ENCODE assay signal across 24 cellular contexts in the genomic region with DNA sequence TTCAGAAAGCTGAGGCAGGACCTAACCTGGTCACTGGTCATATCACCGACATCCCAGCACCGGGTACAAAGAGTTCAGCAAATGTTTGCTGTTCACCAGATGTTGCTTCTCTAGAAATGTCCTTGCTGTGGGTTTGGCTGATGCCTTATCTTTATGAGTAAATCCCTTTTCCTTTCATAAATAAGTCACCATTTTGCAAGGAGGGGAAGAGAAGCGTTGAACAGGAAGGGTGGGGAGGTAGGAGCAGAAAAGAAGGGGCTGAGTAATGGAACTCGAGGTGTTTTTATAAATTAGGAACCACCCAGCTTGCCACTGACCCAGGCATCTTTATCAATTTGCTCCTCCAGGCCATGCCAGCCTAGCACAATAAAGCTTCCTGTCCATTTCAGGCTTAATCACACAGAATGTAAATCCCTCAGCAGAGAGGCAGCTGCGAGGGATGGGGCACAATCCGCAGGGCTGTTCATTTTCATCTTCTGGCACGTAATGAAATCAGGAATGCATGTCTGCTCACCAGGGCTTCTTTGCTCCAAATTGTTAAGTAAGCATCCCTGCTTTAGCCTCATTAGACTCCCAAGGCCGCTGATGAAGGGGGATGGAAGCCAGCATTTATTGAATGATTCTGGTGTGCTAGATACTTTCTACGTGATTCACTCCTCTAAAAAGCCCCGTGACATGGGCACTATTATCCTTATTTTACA.
A peak's percentile ranks its signal among the peaks of the same experiment; 100 is the strongest.
DNase-seq lines count a peak whose midpoint lies in the region; ATAC-seq and TF ChIP-seq lines count a peak whose summit lies in the region.
"Had no signal": no experiment of that assay in that cellular context is flagged by ENCODE, and none has a peak within 500 bp of the region (broad histone marks: within the 10 kb centered on the region; RNA-seq: fewer than 3 reads in every experiment).

No MANE protein-coding gene starts in this region.

- no peak for TF ChIP-seq CTCF in esophagus muscularis mucosa (IDR thresholded peaks at IDR 0.05)

- no peak; the same call in 2 of the 3 replicates for ATAC-seq in SK-N-SH treated with all-trans-retinoic acid at 6 μM for 48 hours
- ATAC-seq: activated CD8-positive, alpha-beta T cell treated with anti-CD3 and anti-CD28 coated beads for 36 hours; GM12878; stimulated activated naive CD8-positive, alpha-beta T cell treated with anti-CD3 and anti-CD28 coated beads, Interleukin-15, Interleukin-2, amounts not matched to agents 100 U/mL and 50 U/mL, for 24 hours; T-cell had no signal

- no peak overlapping the region for H3K27ac ChIP-seq in esophagus muscularis mucosa (replicated peaks in 1 of 4)
- H3K27ac ChIP-seq: PC-9, sigmoid colon, thoracic aorta had no signal

- H3K4me3 Mint-ChIP-seq in activated T-helper 2 cell treated with anti-CD3 and anti-CD28 coated beads, Interferon-gamma antibody, Interleukin-2, Interleukin-4, amounts not matched to agents 10 μg/mL and 5 μg/mL and 100 μg/mL, durations not matched to agents 14 hours and 24 hours and 36 hours (ENCODE audit: low read depth) = no peak overlapping the region
- no peak overlapping the region for H3K4me3 Mint-ChIP-seq in activated CD4-positive, alpha-beta T cell treated with anti-CD3 and anti-CD28 coated beads, Interleukin-2, amount 10 ng/mL, durations not matched to agents 7 days and 5 days
- H3K4me3 Mint-ChIP-seq: activated CD8-positive, alpha-beta T cell treated with anti-CD3 and anti-CD28 coated beads for 36 hours; T-cell had no signal

- no peaks in the 10 kb centered on the region for H3K4me1 ChIP-seq in esophagus muscularis mucosa
- H3K4me1 ChIP-seq: heart left ventricle had no signal

- H3K36me3 Mint-ChIP-seq in activated T-helper 2 cell treated with anti-CD3 and anti-CD28 coated beads, Interferon-gamma antibody, Interleukin-2, Interleukin-4, amounts not matched to agents 10 μg/mL and 5 μg/mL and 100 μg/mL, durations not matched to agents 14 hours and 24 hours and 36 hours (ENCODE audit: low read depth) = no peaks in the 10 kb centered on the region
- H3K36me3 Mint-ChIP-seq in activated CD4-positive, alpha-beta T cell treated with anti-CD3 and anti-CD28 coated beads, Interleukin-2, amount 10 ng/mL, durations not matched to agents 7 days and 5 days (ENCODE audit: low read depth) = no peaks in the 10 kb centered on the region
- H3K36me3 Mint-ChIP-seq: T-cell had no signal

- no peaks in the 10 kb centered on the region for H3K36me3 ChIP-seq in esophagus muscularis mucosa
- H3K36me3 ChIP-seq: heart left ventricle, sigmoid colon, thoracic aorta had no signal

- H3K27me3 Mint-ChIP-seq in activated T-helper 2 cell treated with anti-CD3 and anti-CD28 coated beads, Interferon-gamma antibody, Interleukin-2, Interleukin-4, amounts not matched to agents 10 μg/mL and 5 μg/mL and 100 μg/mL, durations not matched to agents 14 hours and 24 hours and 36 hours (ENCODE audit: low read depth) = no peaks in the 10 kb centered on the region
- peaks cover 2% of the 10 kb centered on the region for H3K27me3 Mint-ChIP-seq in activated CD4-positive, alpha-beta T cell treated with anti-CD3 and anti-CD28 coated beads, Interleukin-2, amount 10 ng/mL, durations not matched to agents 7 days and 5 days
- H3K27me3 Mint-ChIP-seq: activated CD8-positive, alpha-beta T cell treated with anti-CD3 and anti-CD28 coated beads for 36 hours had no signal

- POLR2A ChIA-PET in activated CD4-positive, alpha-beta T cell treated with anti-CD3 and anti-CD28 coated beads, Interleukin-2, amount 10 ng/mL, durations not matched to agents 7 days and 5 days (lab: Charles Lee) = no interaction called here

- WGBS in esophagus muscularis mucosa = 53% methylated on average over 10 of the region's 10 CpGs

- intact Hi-C loops in esophagus muscularis mucosa (cut with DNase I) = no loop called here
- intact Hi-C loops in activated T-helper 2 cell treated with anti-CD3 and anti-CD28 coated beads, Interferon-gamma antibody, Interleukin-2, Interleukin-4, amounts not matched to agents 10 μg/mL and 5 μg/mL and 100 μg/mL, durations not matched to agents 14 hours and 24 hours and 36 hours (cut with micrococcal nuclease) = no loop called here

- H3K9me3 Mint-ChIP-seq in activated T-helper 2 cell treated with anti-CD3 and anti-CD28 coated beads, Interferon-gamma antibody, Interleukin-2, Interleukin-4, amounts not matched to agents 10 μg/mL and 5 μg/mL and 100 μg/mL, durations not matched to agents 14 hours and 24 hours and 36 hours = no peaks in the 10 kb centered on the region
- no peaks in the 10 kb centered on the region for H3K9me3 Mint-ChIP-seq in activated CD4-positive, alpha-beta T cell treated with anti-CD3 and anti-CD28 coated beads, Interleukin-2, amount 10 ng/mL, durations not matched to agents 7 days and 5 days
- H3K9me3 Mint-ChIP-seq: activated CD8-positive, alpha-beta T cell treated with anti-CD3 and anti-CD28 coated beads for 36 hours had no signal

- no peak overlapping the region for H3K4me3 ChIP-seq in esophagus muscularis mucosa
- H3K4me3 ChIP-seq: GM12878, heart left ventricle, PC-9, sigmoid colon, thoracic aorta had no signal

- H3K4me1 Mint-ChIP-seq in activated T-helper 2 cell treated with anti-CD3 and anti-CD28 coated beads, Interferon-gamma antibody, Interleukin-2, Interleukin-4, amounts not matched to agents 10 μg/mL and 5 μg/mL and 100 μg/mL, durations not matched to agents 14 hours and 24 hours and 36 hours (ENCODE audit: low read depth) = no peaks in the 10 kb centered on the region
- H3K4me1 Mint-ChIP-seq in activated CD4-positive, alpha-beta T cell treated with anti-CD3 and anti-CD28 coated beads, Interleukin-2, amount 10 ng/mL, durations not matched to agents 7 days and 5 days = no peaks in the 10 kb centered on the region
- H3K4me1 Mint-ChIP-seq: T-cell had no signal

- no peak for TF ChIP-seq EP300 in esophagus muscularis mucosa (IDR thresholded peaks at IDR 0.05)

- CTCF ChIA-PET in activated CD4-positive, alpha-beta T cell treated with anti-CD3 and anti-CD28 coated beads, Interleukin-2, amount 10 ng/mL, durations not matched to agents 7 days and 5 days (lab: Charles Lee) = interaction anchor here (0.6 kb wide), 1 partner anchor 29 kb away, joined by 4 read pairs; no protein-coding TSS in a partner anchor

- peak; percentile 88 for DNase-seq in NCI-H82 (lab: John Stamatoyannopoulos, UW)
- DNase-seq in esophagus muscularis mucosa (ENCODE audit: extremely low spot score) = peak; percentile 57
- DNase-seq in retina = peak; percentile 76
- no peak for DNase-seq in activated T-helper 2 cell treated with anti-CD3 and anti-CD28 coated beads, Interferon-gamma antibody, Interleukin-2, Interleukin-4, amounts not matched to agents 10 μg/mL and 5 μg/mL and 100 μg/mL, durations not matched to agents 14 hours and 24 hours and 36 hours (ENCODE audit: low spot score)
- no peak for DNase-seq in activated CD4-positive, alpha-beta T cell treated with anti-CD3 and anti-CD28 coated beads, Interleukin-2, amount 10 ng/mL, durations not matched to agents 7 days and 5 days
- no peak for DNase-seq in mesenteric fat pad (ENCODE audit: low spot score)
- no peak for DNase-seq in DMS 273 (lab: John Stamatoyannopoulos, UW; ENCODE audit: unreplicated experiment)
- DNase-seq: activated CD4-positive, CD25-positive, alpha-beta regulatory T cell treated with anti-CD3 and anti-CD28 coated beads, Interleukin-2, amount 50 U/mL, for 72 hours; activated CD8-positive, alpha-beta T cell treated with anti-CD3 and anti-CD28 coated beads for 36 hours; activated gamma-delta T cell; effector CD4-positive, alpha-beta T cell; foreskin fibroblast; heart left ventricle; KBM-7; NCI-H2081; PC-9; SIG-M5; sigmoid colon; stimulated activated naive CD8-positive, alpha-beta T cell treated with anti-CD3 and anti-CD28 coated beads, Interleukin-15, Interleukin-2, amounts not matched to agents 100 U/mL and 50 U/mL, for 24 hours; T-cell had no signal

- TF ChIP-seq POLR2A in esophagus muscularis mucosa (IDR thresholded peaks at IDR 0.05; ENCODE audit: low read depth) = no peak

- no peak overlapping the region for H3K27ac Mint-ChIP-seq in activated T-helper 2 cell treated with anti-CD3 and anti-CD28 coated beads, Interferon-gamma antibody, Interleukin-2, Interleukin-4, amounts not matched to agents 10 μg/mL and 5 μg/mL and 100 μg/mL, durations not matched to agents 14 hours and 24 hours and 36 hours
- H3K27ac Mint-ChIP-seq in activated CD4-positive, alpha-beta T cell treated with anti-CD3 and anti-CD28 coated beads, Interleukin-2, amount 10 ng/mL, durations not matched to agents 7 days and 5 days = no peak overlapping the region
- H3K27ac Mint-ChIP-seq: activated CD8-positive, alpha-beta T cell treated with anti-CD3 and anti-CD28 coated beads for 36 hours; progenitor cell of endocrine pancreas; T-cell had no signal

- H3K27me3 ChIP-seq in esophagus muscularis mucosa = no peaks in the 10 kb centered on the region
- H3K27me3 ChIP-seq: heart left ventricle, sigmoid colon had no signal

- H3K9me3 ChIP-seq in esophagus muscularis mucosa = peaks cover 0 to 2% (median 0%) of the 10 kb centered on the region in 4 donors
- H3K9me3 ChIP-seq: sigmoid colon, thoracic aorta had no signal

TF ChIP-seq in SK-N-SH treated with all-trans-retinoic acid at 6 μM for 48 hours, 23 proteins besides CTCF, POLR2A, EP300 and RAD21:
- TF ChIP-seq, protein P1, sequence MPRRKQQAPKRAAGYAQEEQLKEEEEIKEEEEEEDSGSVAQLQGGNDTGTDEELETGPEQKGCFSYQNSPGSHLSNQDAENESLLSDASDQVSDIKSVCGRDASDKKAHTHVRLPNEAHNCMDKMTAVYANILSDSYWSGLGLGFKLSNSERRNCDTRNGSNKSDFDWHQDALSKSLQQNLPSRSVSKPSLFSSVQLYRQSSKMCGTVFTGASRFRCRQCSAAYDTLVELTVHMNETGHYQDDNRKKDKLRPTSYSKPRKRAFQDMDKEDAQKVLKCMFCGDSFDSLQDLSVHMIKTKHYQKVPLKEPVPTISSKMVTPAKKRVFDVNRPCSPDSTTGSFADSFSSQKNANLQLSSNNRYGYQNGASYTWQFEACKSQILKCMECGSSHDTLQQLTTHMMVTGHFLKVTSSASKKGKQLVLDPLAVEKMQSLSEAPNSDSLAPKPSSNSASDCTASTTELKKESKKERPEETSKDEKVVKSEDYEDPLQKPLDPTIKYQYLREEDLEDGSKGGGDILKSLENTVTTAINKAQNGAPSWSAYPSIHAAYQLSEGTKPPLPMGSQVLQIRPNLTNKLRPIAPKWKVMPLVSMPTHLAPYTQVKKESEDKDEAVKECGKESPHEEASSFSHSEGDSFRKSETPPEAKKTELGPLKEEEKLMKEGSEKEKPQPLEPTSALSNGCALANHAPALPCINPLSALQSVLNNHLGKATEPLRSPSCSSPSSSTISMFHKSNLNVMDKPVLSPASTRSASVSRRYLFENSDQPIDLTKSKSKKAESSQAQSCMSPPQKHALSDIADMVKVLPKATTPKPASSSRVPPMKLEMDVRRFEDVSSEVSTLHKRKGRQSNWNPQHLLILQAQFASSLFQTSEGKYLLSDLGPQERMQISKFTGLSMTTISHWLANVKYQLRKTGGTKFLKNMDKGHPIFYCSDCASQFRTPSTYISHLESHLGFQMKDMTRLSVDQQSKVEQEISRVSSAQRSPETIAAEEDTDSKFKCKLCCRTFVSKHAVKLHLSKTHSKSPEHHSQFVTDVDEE (CRISPR knock-in tag; IDR thresholded peaks at IDR 0.05) = peak; percentile 68; the same call in 1 of the 2 replicates
- TF ChIP-seq RARB (CRISPR knock-in tag; IDR thresholded peaks at IDR 0.05) = no peak
- TF ChIP-seq TCF4 (CRISPR knock-in tag; IDR thresholded peaks at IDR 0.05; ENCODE audit: borderline replicate concordance) = peak; percentile 83
TF ChIP-seq in SK-N-SH treated with all-trans-retinoic acid at 6 μM for 48 hours: peak in this region for 2.

Comparison
In these comparisons a context has a peak if more than half of its experiments do, and no peak if none do; other contexts are left out.
1. DNase-seq: peak in NCI-H82 (single experiment), esophagus muscularis mucosa (single experiment) and retina (single experiment); none in activated T-helper 2 cell treated with anti-CD3 and anti-CD28 coated beads, Interferon-gamma antibody, Interleukin-2, Interleukin-4, amounts not matched to agents 10 μg/mL and 5 μg/mL and 100 μg/mL, durations not matched to agents 14 hours and 24 hours and 36 hours (single experiment), activated CD4-positive, alpha-beta T cell treated with anti-CD3 and anti-CD28 coated beads, Interleukin-2, amount 10 ng/mL, durations not matched to agents 7 days and 5 days (single experiment), mesenteric fat pad (single experiment) and DMS 273 (single experiment).